9 cellular contexts compared by ENCODE assay signal in the genomic region with DNA sequence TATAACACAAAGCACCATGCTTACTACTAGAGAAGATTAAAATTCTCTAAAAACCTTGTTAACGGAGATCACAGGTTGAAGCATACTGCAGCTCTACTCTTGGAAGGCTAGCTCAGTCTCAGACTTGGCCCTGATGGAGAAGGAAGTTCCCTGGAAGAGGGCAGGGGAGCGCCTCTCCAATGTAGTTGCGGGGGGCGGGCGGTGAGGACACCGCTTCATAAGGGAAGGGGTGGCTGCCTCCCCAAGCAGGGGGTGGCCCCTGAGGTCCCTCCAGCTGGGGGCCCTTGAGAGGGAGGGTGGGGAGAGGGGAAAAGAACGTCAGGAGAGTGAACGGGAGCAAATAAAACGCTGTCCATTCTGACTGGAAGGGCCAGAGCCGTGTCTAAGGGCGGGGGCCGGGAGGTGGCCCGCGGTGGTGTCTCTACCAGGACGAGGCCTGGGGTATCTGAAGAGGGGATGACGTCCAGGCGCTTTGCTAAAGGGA. TPM values are rescaled to one million over a fixed set of nuclear protein-coding genes. Genes with fewer than 3 reads are reported as not detected.
DNase-seq lines count a peak whose midpoint lies in the region; ATAC-seq and TF ChIP-seq lines count a peak whose summit lies in the region.
"Had no signal": no experiment of that assay in that cellular context is flagged by ENCODE, and none has a peak within 500 bp of the region (broad histone marks: within the 10 kb centered on the region; RNA-seq: fewer than 3 reads in every experiment).

No MANE protein-coding gene starts in this region.

- CTCF ChIA-PET in activated naive CD4-positive, alpha-beta T cell treated with anti-CD3 and anti-CD28 coated beads for 36 hours (lab: Charles Lee): interaction anchor here (1.3 to 3.0 kb wide), 3 partner anchors 8 to 203 kb away, joined by 3 to 11 read pairs (median 4); no protein-coding TSS in a partner anchor

- H3K4me1 ChIP-seq in left lung (peaks cover 18 to 38% of the 10 kb centered on the region in 2 donors), thoracic aorta (ENCODE audit: control insufficient read depth in 1 of 2, low read depth in 2 of 2) (peaks cover 23 to 26% of the 10 kb centered on the region in 2 donors)

- ATAC-seq in HG02943 (IDR thresholded peaks at IDR 0.05; ENCODE audit: low read depth, unreplicated experiment): peak; percentile 1
- peak; percentile 57 for ATAC-seq in left lung
- no peak for ATAC-seq in thoracic aorta (ENCODE audit: insufficient number of reproducible peaks, low FRiP score, low read depth)

- H3K27me3 Mint-ChIP-seq in activated naive CD4-positive, alpha-beta T cell treated with anti-CD3 and anti-CD28 coated beads for 36 hours (ENCODE audit: low read depth): peaks cover 10% of the 10 kb centered on the region

- H3K4me3 ChIP-seq in left lung (peak overlapping the region; percentile 77 to 80), thoracic aorta (peak overlapping the region; percentile 77)

- H3K27ac Mint-ChIP-seq in activated naive CD4-positive, alpha-beta T cell treated with anti-CD3 and anti-CD28 coated beads for 36 hours: no peak overlapping the region
- H3K27ac Mint-ChIP-seq: nephron had no signal

- H3K9me3 Mint-ChIP-seq in activated naive CD4-positive, alpha-beta T cell treated with anti-CD3 and anti-CD28 coated beads for 36 hours: no peaks in the 10 kb centered on the region

- H3K4me1 Mint-ChIP-seq in activated naive CD4-positive, alpha-beta T cell treated with anti-CD3 and anti-CD28 coated beads for 36 hours (ENCODE audit: low read depth): peaks cover 2% of the 10 kb centered on the region
- H3K4me1 Mint-ChIP-seq: nephron had no signal

- H3K9me3 ChIP-seq in left lung (no peaks in the 10 kb centered on the region), thoracic aorta (no peaks in the 10 kb centered on the region)

- H3K27ac ChIP-seq in cingulate gyrus (ENCODE audit: low read depth, low read length) (peak overlapping the region; percentile 95), left lung (peak overlapping the region; percentile 97 to 99), thoracic aorta (peak overlapping the region; percentile 98 to 100)

- H3K36me3 ChIP-seq in left lung (no peaks in the 10 kb centered on the region), thoracic aorta (no peaks in the 10 kb centered on the region)

- peak; percentile 18 for DNase-seq in activated naive CD4-positive, alpha-beta T cell treated with anti-CD3 and anti-CD28 coated beads for 36 hours
- no peak for DNase-seq in activated naive CD4-positive, alpha-beta T cell treated with Interleukin-2 at 50 U/mL for 16 hours
- DNase-seq in NCI-H748 treated with DMSO at 0.1 percent for 48 hours (lab: John Stamatoyannopoulos, UW) (peak; percentile 48), left lung (peak; percentile 58 to 80), thoracic aorta (ENCODE audit: low spot score) (no peak), NCI-H1048 (lab: John Stamatoyannopoulos, UW) (no peak)

- peaks cover 2% of the 10 kb centered on the region for H3K36me3 Mint-ChIP-seq in activated naive CD4-positive, alpha-beta T cell treated with anti-CD3 and anti-CD28 coated beads for 36 hours (ENCODE audit: low read depth)

- intact Hi-C loops in activated naive CD4-positive, alpha-beta T cell treated with anti-CD3 and anti-CD28 coated beads for 36 hours (cut with micrococcal nuclease): loop anchor here (1.0 to 10.0 kb wide), 8 partner anchors 8 to 1444 kb away; a partner anchor contains a TSS
- intact Hi-C loops in left lung (cut with DNase I): no loop called here

- no peak overlapping the region for H3K4me3 Mint-ChIP-seq in activated naive CD4-positive, alpha-beta T cell treated with anti-CD3 and anti-CD28 coated beads for 36 hours
- H3K4me3 Mint-ChIP-seq: nephron had no signal

- TF ChIP-seq CTCF in left lung (IDR thresholded peaks at IDR 0.05) (no peak), thoracic aorta (IDR thresholded peaks at IDR 0.05) (no peak)

- H3K27me3 ChIP-seq in left lung (no peaks in the 10 kb centered on the region), thoracic aorta (replicated peaks; ENCODE audit: insufficient read depth) (no peaks in the 10 kb centered on the region)

RNA-seq across cellular contexts. Expression of a gene that starts 0.6 kb away (rescaled TPM):
- total RNA-seq in activated naive CD4-positive, alpha-beta T cell treated with anti-CD3 and anti-CD28 coated beads for 36 hours: 10 to 100 TPM; 52.4 to 56.0 TPM
- 10 to 100 TPM; 40.9 to 41.3 TPM for total RNA-seq in left lung
- total RNA-seq in thoracic aorta: 10 to 100 TPM; 55.0 to 86.4 TPM

Comparison
In these comparisons a context has a peak if more than half of its experiments do, and no peak if none do; other contexts are left out.
1. DNase-seq: peak in activated naive CD4-positive, alpha-beta T cell treated with anti-CD3 and anti-CD28 coated beads for 36 hours (single experiment), NCI-H748 treated with DMSO at 0.1 percent for 48 hours (single experiment) and left lung (2 of 2); none in activated naive CD4-positive, alpha-beta T cell treated with Interleukin-2 at 50 U/mL for 16 hours (single experiment), thoracic aorta (single experiment) and NCI-H1048 (single experiment).
2. Peak in every context shown above with its lines, with median percentiles within 50 percentile points of each other: H3K27ac ChIP-seq.